Comparison of ENCODE assay signal across 7 cellular contexts in genomic region chr9:136784249-136784996, GRCh38. TPM values are rescaled to one million over a fixed set of nuclear protein-coding genes. Genes with fewer than 3 reads are reported as not detected.
A peak's percentile ranks its signal among the peaks of the same experiment; 100 is the strongest.
DNase-seq lines count a peak whose midpoint lies in the region; ATAC-seq and TF ChIP-seq lines count a peak whose summit lies in the region.

No MANE protein-coding gene starts in this region.

- no peaks in the 10 kb centered on the region for H3K27me3 ChIP-seq in mammary epithelial cell (ENCODE audit: insufficient read depth, low read length)

- H3K4me3 ChIP-seq in mammary epithelial cell (replicated peaks in 1 of 3; ENCODE audit: insufficient read depth in 1 of 3, low read depth in 2 of 3, low read length in 3 of 3): no peak overlapping the region

- H3K27me3 Mint-ChIP-seq in activated T-helper 2 cell treated with anti-CD3 and anti-CD28 coated beads, Interferon-gamma antibody, Interleukin-2, Interleukin-4, amounts not matched to agents 10 μg/mL and 5 μg/mL and 100 μg/mL, durations not matched to agents 14 hours and 24 hours and 36 hours (ENCODE audit: low read depth): peaks cover 30% of the 10 kb centered on the region

- H3K4me1 ChIP-seq in mammary epithelial cell (ENCODE audit: insufficient read depth, low read length): no peaks in the 10 kb centered on the region

- H4K20me1 ChIP-seq in mammary epithelial cell (ENCODE audit: insufficient read depth, low read length): no peaks in the 10 kb centered on the region

- CTCF ChIA-PET in mammary epithelial cell (lab: Charles Lee; ENCODE audit: low non-redundant PET): no interaction called here

- WGBS in mammary epithelial cell (ENCODE audit: low coverage, missing lambda C conversion rate): 9% methylated on average over 8 of the region's 9 CpGs

- no peak for ATAC-seq in HG02970 (IDR thresholded peaks at IDR 0.05; ENCODE audit: low FRiP score, unreplicated experiment)

- no peaks in the 10 kb centered on the region for H3K36me3 Mint-ChIP-seq in activated T-helper 2 cell treated with anti-CD3 and anti-CD28 coated beads, Interferon-gamma antibody, Interleukin-2, Interleukin-4, amounts not matched to agents 10 μg/mL and 5 μg/mL and 100 μg/mL, durations not matched to agents 14 hours and 24 hours and 36 hours (ENCODE audit: low read depth)

- peaks cover 21% of the 10 kb centered on the region for H3K4me1 Mint-ChIP-seq in activated T-helper 2 cell treated with anti-CD3 and anti-CD28 coated beads, Interferon-gamma antibody, Interleukin-2, Interleukin-4, amounts not matched to agents 10 μg/mL and 5 μg/mL and 100 μg/mL, durations not matched to agents 14 hours and 24 hours and 36 hours (ENCODE audit: low read depth)

- H3K27ac Mint-ChIP-seq in activated T-helper 2 cell treated with anti-CD3 and anti-CD28 coated beads, Interferon-gamma antibody, Interleukin-2, Interleukin-4, amounts not matched to agents 10 μg/mL and 5 μg/mL and 100 μg/mL, durations not matched to agents 14 hours and 24 hours and 36 hours: no peak overlapping the region

- no peaks in the 10 kb centered on the region for H3K9me3 Mint-ChIP-seq in activated T-helper 2 cell treated with anti-CD3 and anti-CD28 coated beads, Interferon-gamma antibody, Interleukin-2, Interleukin-4, amounts not matched to agents 10 μg/mL and 5 μg/mL and 100 μg/mL, durations not matched to agents 14 hours and 24 hours and 36 hours

- no TSS peak for BruUV-seq in mammary epithelial cell (replicated peaks; lab: Mats Ljungman, UMichigan)

- DNase-seq in EL: peak; percentile 39
- peak; percentile 28 for DNase-seq in LoVo (ENCODE audit: low spot score)
- DNase-seq in mammary epithelial cell: no peak
- DNase-seq in pons (ENCODE audit: low spot score): peak; percentile 65
- DNase-seq in activated CD4-positive, alpha-beta T cell treated with anti-CD3 and anti-CD28 coated beads, Interleukin-2, amount 50 U/mL, for 4 hours: no peak
- DNase-seq in activated T-helper 2 cell treated with anti-CD3 and anti-CD28 coated beads, Interferon-gamma antibody, Interleukin-2, Interleukin-4, amounts not matched to agents 10 μg/mL and 5 μg/mL and 100 μg/mL, durations not matched to agents 14 hours and 24 hours and 36 hours (ENCODE audit: low spot score): no peak

- no peak overlapping the region for H3K4me2 ChIP-seq in mammary epithelial cell (ENCODE audit: insufficient read depth, low read depth, low read length)

- dilution Hi-C loops in mammary epithelial cell (cut with HindIII; ENCODE audit: low sequenced_read_pairs): no loop called here

- no peaks in the 10 kb centered on the region for H3K36me3 ChIP-seq in mammary epithelial cell (ENCODE audit: insufficient read depth, low read length)

- no peaks in the 10 kb centered on the region for H3K79me2 ChIP-seq in mammary epithelial cell (ENCODE audit: insufficient read depth, low read length)

- H2AFZ ChIP-seq in mammary epithelial cell (ENCODE audit: low read depth, low read length): no peak overlapping the region

- H3K9me3 ChIP-seq in mammary epithelial cell (replicated peaks; ENCODE audit: insufficient read depth, low read length): no peaks in the 10 kb centered on the region

- H3K4me3 Mint-ChIP-seq in activated T-helper 2 cell treated with anti-CD3 and anti-CD28 coated beads, Interferon-gamma antibody, Interleukin-2, Interleukin-4, amounts not matched to agents 10 μg/mL and 5 μg/mL and 100 μg/mL, durations not matched to agents 14 hours and 24 hours and 36 hours (ENCODE audit: low read depth): no peak overlapping the region

- in situ Hi-C loops in mammary epithelial cell (cut with MboI; ENCODE audit: low sequenced_read_pairs in 2 of 2): loop anchor here (10.0 to 25.0 kb wide), 2 partner anchors 250 to 253 kb away; partner anchors contain the start of genes FUT7 (in 2 of the 2), ABCA2 (in 1 of the 2) and NPDC1 (in 1 of the 2)

- intact Hi-C loops in mammary epithelial cell (cut with micrococcal nuclease): loop anchor here (1.0 to 10.0 kb wide), 3 partner anchors 18 to 300 kb away; no protein-coding TSS in a partner anchor
- intact Hi-C loops in activated T-helper 2 cell treated with anti-CD3 and anti-CD28 coated beads, Interferon-gamma antibody, Interleukin-2, Interleukin-4, amounts not matched to agents 10 μg/mL and 5 μg/mL and 100 μg/mL, durations not matched to agents 14 hours and 24 hours and 36 hours (cut with micrococcal nuclease): no loop called here

- H3K9ac ChIP-seq in mammary epithelial cell (ENCODE audit: insufficient read depth, low read length): no peak overlapping the region

- peak; percentile 12 to 27 for TF ChIP-seq CTCF in mammary epithelial cell (conservative IDR thresholded peaks at IDR 0.05 in 1 of 2, IDR thresholded peaks at IDR 0.05 in 1 of 2; ENCODE audit: extremely low read depth in 1 of 2, insufficient read depth in 1 of 2, low read depth in 1 of 2, low read length in 2 of 2)

- H3K27ac ChIP-seq in mammary epithelial cell (ENCODE audit: insufficient read depth, low read depth, low read length): no peak overlapping the region

RNA-seq across cellular contexts. Expression of gene TMEM141, which starts 6.7 kb away (rescaled TPM):
- total RNA-seq in mammary epithelial cell: 10 to 100 TPM; 38.8 to 95.4 TPM
- polyA plus RNA-seq in mammary epithelial cell: 165 TPM
- 55.5 TPM for polyA minus RNA-seq in mammary epithelial cell
- 34.4 and 34.7 TPM in 2 replicates for total RNA-seq in activated T-helper 2 cell treated with anti-CD3 and anti-CD28 coated beads, Interferon-gamma antibody, Interleukin-2, Interleukin-4, amounts not matched to agents 10 μg/mL and 5 μg/mL and 100 μg/mL, durations not matched to agents 14 hours and 24 hours and 36 hours

RNA-seq across cellular contexts. Expression of gene CCDC183, which starts 11.7 kb away (rescaled TPM):
- total RNA-seq in mammary epithelial cell: under 1 TPM in 1 of 2 donors, not detected in 1; 0.35 TPM
- 0.05 TPM for polyA plus RNA-seq in mammary epithelial cell
- not detected for polyA minus RNA-seq in mammary epithelial cell
- 0.11 TPM in 1 of 2 replicates, not detected in the other for total RNA-seq in activated T-helper 2 cell treated with anti-CD3 and anti-CD28 coated beads, Interferon-gamma antibody, Interleukin-2, Interleukin-4, amounts not matched to agents 10 μg/mL and 5 μg/mL and 100 μg/mL, durations not matched to agents 14 hours and 24 hours and 36 hours

RNA-seq across cellular contexts. Expression of gene LCN15, which starts 20.1 kb away (rescaled TPM):
- not detected for total RNA-seq in mammary epithelial cell
- not detected for polyA plus RNA-seq in mammary epithelial cell
- not detected for polyA minus RNA-seq in mammary epithelial cell
- not detected in 2 replicates for total RNA-seq in activated T-helper 2 cell treated with anti-CD3 and anti-CD28 coated beads, Interferon-gamma antibody, Interleukin-2, Interleukin-4, amounts not matched to agents 10 μg/mL and 5 μg/mL and 100 μg/mL, durations not matched to agents 14 hours and 24 hours and 36 hours

RNA-seq across cellular contexts. Expression of gene RABL6, which starts 23.3 kb away (rescaled TPM):
- total RNA-seq in mammary epithelial cell: 10 to 100 TPM; 53.8 to 84.3 TPM
- polyA plus RNA-seq in mammary epithelial cell: 60.8 TPM
- 68.8 TPM for polyA minus RNA-seq in mammary epithelial cell
- 108 and 111 TPM in 2 replicates for total RNA-seq in activated T-helper 2 cell treated with anti-CD3 and anti-CD28 coated beads, Interferon-gamma antibody, Interleukin-2, Interleukin-4, amounts not matched to agents 10 μg/mL and 5 μg/mL and 100 μg/mL, durations not matched to agents 14 hours and 24 hours and 36 hours

RNA-seq across cellular contexts. Expression of gene LCN8, which starts 26.4 kb away (rescaled TPM):
- total RNA-seq in mammary epithelial cell: not detected
- not detected for polyA plus RNA-seq in mammary epithelial cell
- polyA minus RNA-seq in mammary epithelial cell: not detected
- total RNA-seq in activated T-helper 2 cell treated with anti-CD3 and anti-CD28 coated beads, Interferon-gamma antibody, Interleukin-2, Interleukin-4, amounts not matched to agents 10 μg/mL and 5 μg/mL and 100 μg/mL, durations not matched to agents 14 hours and 24 hours and 36 hours: not detected in 2 replicates

Comparison
In these comparisons a context has a peak if more than half of its experiments do, and no peak if none do; other contexts are left out.
1. DNase-seq: peak in EL (single experiment), LoVo (single experiment) and pons (single experiment); none in mammary epithelial cell (single experiment), activated CD4-positive, alpha-beta T cell treated with anti-CD3 and anti-CD28 coated beads, Interleukin-2, amount 50 U/mL, for 4 hours (0 of 2) and activated T-helper 2 cell treated with anti-CD3 and anti-CD28 coated beads, Interferon-gamma antibody, Interleukin-2, Interleukin-4, amounts not matched to agents 10 μg/mL and 5 μg/mL and 100 μg/mL, durations not matched to agents 14 hours and 24 hours and 36 hours (single experiment).